Comparison of ENCODE assay signal across 8 cellular contexts in the genomic region with DNA sequence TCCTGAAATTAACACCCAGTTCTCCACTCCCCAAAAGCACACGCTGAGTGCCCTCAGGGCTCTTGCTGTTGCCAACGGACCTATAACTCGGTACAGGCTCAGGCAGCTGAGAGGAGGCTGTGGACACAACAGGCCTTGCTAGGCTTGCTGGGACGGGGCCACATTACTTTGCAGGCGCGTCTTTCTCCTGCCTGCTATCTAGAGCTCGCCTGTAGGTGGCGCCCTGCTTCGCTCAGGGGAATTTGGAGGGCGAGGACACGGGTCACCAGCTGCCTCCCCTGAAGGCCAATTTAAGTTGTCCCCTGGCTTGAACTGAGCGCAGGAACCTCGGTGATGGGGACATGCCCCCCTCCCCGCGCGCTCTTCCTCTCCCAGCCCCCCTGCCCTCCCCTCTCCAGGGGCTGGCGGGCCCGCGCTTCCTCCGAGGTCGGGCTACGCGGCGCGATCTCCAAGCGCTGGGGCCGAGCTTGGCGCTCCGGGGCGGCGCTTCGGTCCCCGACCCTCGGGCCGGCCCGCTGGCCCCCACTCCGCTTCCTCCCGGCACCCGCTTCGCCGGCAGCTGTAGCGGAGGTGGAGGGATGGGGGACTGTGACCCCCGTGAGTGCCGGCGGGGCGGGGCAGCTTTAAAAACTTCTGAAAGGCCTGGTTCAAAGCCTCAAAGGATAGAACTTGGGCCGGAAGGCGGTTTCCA. TPM values are rescaled to one million over a fixed set of nuclear protein-coding genes. Genes with fewer than 3 reads are reported as not detected.
DNase-seq lines count a peak whose midpoint lies in the region; ATAC-seq and TF ChIP-seq lines count a peak whose summit lies in the region.

No MANE protein-coding gene starts in this region.

- peak; percentile 49 for DNase-seq in COR-L47 (lab: John Stamatoyannopoulos, UW)
- DNase-seq in KG1 (lab: John Stamatoyannopoulos, UW) = peak; percentile 82
- peak; percentile 89 for DNase-seq in RKO (ENCODE audit: low spot score)
- DNase-seq in activated T-helper 2 cell treated with anti-CD3 and anti-CD28 coated beads, Interferon-gamma antibody, Interleukin-2, Interleukin-4, amounts not matched to agents 10 μg/mL and 5 μg/mL and 100 μg/mL, durations not matched to agents 14 hours and 24 hours and 36 hours (ENCODE audit: low spot score) = peak; percentile 73
- DNase-seq in fibroblast of pulmonary artery (ENCODE audit: low read depth) = peak; percentile 91
- DNase-seq in natural killer cell = peak; percentile 87
- peak; percentile 77 for DNase-seq in stimulated activated naive B cell treated with anti-CD40 and anti-IgM and Interleukin-4, amounts not matched to agents 10 μg/mL and 1 μg/mL and 100 μg/mL, for 72 hours

- no peaks in the 10 kb centered on the region for H3K9me3 Mint-ChIP-seq in activated T-helper 2 cell treated with anti-CD3 and anti-CD28 coated beads, Interferon-gamma antibody, Interleukin-2, Interleukin-4, amounts not matched to agents 10 μg/mL and 5 μg/mL and 100 μg/mL, durations not matched to agents 14 hours and 24 hours and 36 hours
- H3K9me3 Mint-ChIP-seq in natural killer cell = no peaks in the 10 kb centered on the region
- no peaks in the 10 kb centered on the region for H3K9me3 Mint-ChIP-seq in stimulated activated naive B cell treated with anti-CD40 and anti-IgM and Interleukin-4, amounts not matched to agents 10 μg/mL and 1 μg/mL and 100 μg/mL, for 72 hours

- ATAC-seq in GM21528 (IDR thresholded peaks at IDR 0.05; ENCODE audit: low FRiP score, unreplicated experiment) (peak; percentile 82), natural killer cell (peak; percentile 91 to 92 (median 92))
- ATAC-seq in stimulated activated naive B cell treated with anti-CD40 and anti-IgM and Interleukin-4, amounts not matched to agents 10 μg/mL and 1 μg/mL and 100 μg/mL, for 72 hours (replicated peaks) = peak; percentile 83 to 84

- H3K27me3 Mint-ChIP-seq in activated T-helper 2 cell treated with anti-CD3 and anti-CD28 coated beads, Interferon-gamma antibody, Interleukin-2, Interleukin-4, amounts not matched to agents 10 μg/mL and 5 μg/mL and 100 μg/mL, durations not matched to agents 14 hours and 24 hours and 36 hours (ENCODE audit: low read depth) = peaks cover 56% of the 10 kb centered on the region
- H3K27me3 Mint-ChIP-seq in natural killer cell (ENCODE audit: low read depth in 2 of 2) = peaks cover 49 to 53% of the 10 kb centered on the region in 2 donors
- peaks cover 35 to 65% of the 10 kb centered on the region in 2 donors for H3K27me3 Mint-ChIP-seq in stimulated activated naive B cell treated with anti-CD40 and anti-IgM and Interleukin-4, amounts not matched to agents 10 μg/mL and 1 μg/mL and 100 μg/mL, for 72 hours

- intact Hi-C loops in activated T-helper 2 cell treated with anti-CD3 and anti-CD28 coated beads, Interferon-gamma antibody, Interleukin-2, Interleukin-4, amounts not matched to agents 10 μg/mL and 5 μg/mL and 100 μg/mL, durations not matched to agents 14 hours and 24 hours and 36 hours (cut with micrococcal nuclease) = loop anchor here (1.0 to 10.0 kb wide), 6 partner anchors 31 to 1075 kb away; no protein-coding TSS in a partner anchor
- intact Hi-C loops in natural killer cell (cut with micrococcal nuclease) = loop anchor here (2.0 to 10.0 kb wide), 7 partner anchors 55 to 803 kb away; no protein-coding TSS in a partner anchor

- TF ChIP-seq CTCF in fibroblast of pulmonary artery (IDR thresholded peaks at IDR 0.05; ENCODE audit: low read length, missing control alignments) (peak; percentile 84), natural killer cell (IDR thresholded peaks at IDR 0.05) (peak; percentile 92)

- peak overlapping the region; percentile 68 for H3K4me3 ChIP-seq in fibroblast of pulmonary artery (replicated peaks; ENCODE audit: low read depth, low read length)

- peak overlapping the region; percentile 42 for H3K4me3 Mint-ChIP-seq in activated T-helper 2 cell treated with anti-CD3 and anti-CD28 coated beads, Interferon-gamma antibody, Interleukin-2, Interleukin-4, amounts not matched to agents 10 μg/mL and 5 μg/mL and 100 μg/mL, durations not matched to agents 14 hours and 24 hours and 36 hours (ENCODE audit: low read depth)
- H3K4me3 Mint-ChIP-seq in natural killer cell = peak overlapping the region; percentile 76
- peak overlapping the region; percentile 81 to 86 for H3K4me3 Mint-ChIP-seq in stimulated activated naive B cell treated with anti-CD40 and anti-IgM and Interleukin-4, amounts not matched to agents 10 μg/mL and 1 μg/mL and 100 μg/mL, for 72 hours

- H3K36me3 Mint-ChIP-seq in activated T-helper 2 cell treated with anti-CD3 and anti-CD28 coated beads, Interferon-gamma antibody, Interleukin-2, Interleukin-4, amounts not matched to agents 10 μg/mL and 5 μg/mL and 100 μg/mL, durations not matched to agents 14 hours and 24 hours and 36 hours (ENCODE audit: low read depth) = no peaks in the 10 kb centered on the region
- H3K36me3 Mint-ChIP-seq in natural killer cell = no peaks in the 10 kb centered on the region
- no peaks in the 10 kb centered on the region for H3K36me3 Mint-ChIP-seq in stimulated activated naive B cell treated with anti-CD40 and anti-IgM and Interleukin-4, amounts not matched to agents 10 μg/mL and 1 μg/mL and 100 μg/mL, for 72 hours

- no peak overlapping the region for H3K27ac Mint-ChIP-seq in activated T-helper 2 cell treated with anti-CD3 and anti-CD28 coated beads, Interferon-gamma antibody, Interleukin-2, Interleukin-4, amounts not matched to agents 10 μg/mL and 5 μg/mL and 100 μg/mL, durations not matched to agents 14 hours and 24 hours and 36 hours
- no peak overlapping the region for H3K27ac Mint-ChIP-seq in natural killer cell
- H3K27ac Mint-ChIP-seq in stimulated activated naive B cell treated with anti-CD40 and anti-IgM and Interleukin-4, amounts not matched to agents 10 μg/mL and 1 μg/mL and 100 μg/mL, for 72 hours = no peak overlapping the region

- peaks cover 11% of the 10 kb centered on the region for H3K4me1 Mint-ChIP-seq in activated T-helper 2 cell treated with anti-CD3 and anti-CD28 coated beads, Interferon-gamma antibody, Interleukin-2, Interleukin-4, amounts not matched to agents 10 μg/mL and 5 μg/mL and 100 μg/mL, durations not matched to agents 14 hours and 24 hours and 36 hours (ENCODE audit: low read depth)
- H3K4me1 Mint-ChIP-seq in natural killer cell = peaks cover 23 to 25% of the 10 kb centered on the region in 2 donors
- H3K4me1 Mint-ChIP-seq in stimulated activated naive B cell treated with anti-CD40 and anti-IgM and Interleukin-4, amounts not matched to agents 10 μg/mL and 1 μg/mL and 100 μg/mL, for 72 hours = peaks cover 14 to 33% of the 10 kb centered on the region in 2 donors

RNA-seq across cellular contexts. Expression of a gene that starts 32.4 kb away (rescaled TPM):
- total RNA-seq in activated T-helper 2 cell treated with anti-CD3 and anti-CD28 coated beads, Interferon-gamma antibody, Interleukin-2, Interleukin-4, amounts not matched to agents 10 μg/mL and 5 μg/mL and 100 μg/mL, durations not matched to agents 14 hours and 24 hours and 36 hours = 1.4 and 1.5 TPM in 2 replicates
- 1 to 10 TPM; 3.5 to 6.5 (median 3.6) TPM for total RNA-seq in natural killer cell

Comparison
In these comparisons a context has a peak if more than half of its experiments do, and no peak if none do; other contexts are left out.
1. Peak in every context shown above with its lines: DNase-seq, ATAC-seq and H3K4me3 ChIP-seq.